In genomic region chr16:68166264-68166663, GRCh38 we compare ENCODE assay signal across 25 cellular contexts.
"Had no signal": no experiment of that assay in that cellular context is flagged by ENCODE, and none has a peak within 500 bp of the region (broad histone marks: within the 10 kb centered on the region; RNA-seq: fewer than 3 reads in every experiment).

No MANE protein-coding gene starts in this region.

- H3K9me3 ChIP-seq: esophagus squamous epithelium, gastrocnemius medialis, testis, vagina had no signal

- DNase-seq: activated CD4-positive, alpha-beta memory T cell treated with anti-CD3 and anti-CD28 coated beads, Interleukin-2, amount 10 ng/mL, durations not matched to agents 7 days and 5 days; activated CD4-positive, alpha-beta T cell treated with anti-CD3 and anti-CD28 coated beads for 48 hours; activated naive CD4-positive, alpha-beta T cell treated with Interleukin-2 at 50 U/mL for 16 hours; activated T-cell treated with anti-CD3 and anti-CD28 coated beads, Interleukin-2, amount 50 U/mL, for 4 hours; cerebellar nuclear complex; endodermal cell; esophagus squamous epithelium; gastrocnemius medialis; head of caudate nucleus; hypothalamus; occipital lobe; stimulated activated CD4-positive, alpha-beta T cell treated with anti-CD3 and anti-CD28 coated beads, Interleukin-15, amount 100 ng/mL, for 24 hours; stimulated activated naive B cell treated with anti-CD40 and anti-IgM and Interleukin-4, amounts not matched to agents 10 μg/mL and 1 μg/mL and 100 μg/mL, for 72 hours; T-cell; testis; trophoblast cell had no signal

- H3K4me1 ChIP-seq: esophagus squamous epithelium, testis, vagina had no signal

- H3K4me2 ChIP-seq: smooth muscle cell had no signal

- H3K4me1 Mint-ChIP-seq: activated CD4-positive, alpha-beta memory T cell treated with anti-CD3 and anti-CD28 coated beads, Interleukin-2, amount 10 ng/mL, durations not matched to agents 7 days and 5 days; memory B cell; neural crest cell; stimulated activated naive B cell treated with anti-CD40 and anti-IgM and Interleukin-4, amounts not matched to agents 10 μg/mL and 1 μg/mL and 100 μg/mL, for 72 hours; WTC11 had no signal

- H3K27me3 ChIP-seq: esophagus squamous epithelium, gastrocnemius medialis, testis, vagina had no signal

- H3K27ac Mint-ChIP-seq: activated CD4-positive, alpha-beta memory T cell treated with anti-CD3 and anti-CD28 coated beads, Interleukin-2, amount 10 ng/mL, durations not matched to agents 7 days and 5 days; activated T-helper 2 cell treated with anti-CD3 and anti-CD28 coated beads, Interferon-gamma antibody, Interleukin-2, Interleukin-4, amounts not matched to agents 10 μg/mL and 5 μg/mL and 100 μg/mL, durations not matched to agents 14 hours and 24 hours and 36 hours; endodermal cell; memory B cell; T-helper 2 cell treated with Interferon-gamma antibody and Interleukin-4, amounts not matched to agents 5 μg/mL and 100 μg/mL, for 36 hours; WTC11 had no signal

- H3K27ac ChIP-seq: coronary artery, esophagus squamous epithelium, testis, vagina had no signal

- H3K27me3 Mint-ChIP-seq: activated CD4-positive, alpha-beta memory T cell treated with anti-CD3 and anti-CD28 coated beads, Interleukin-2, amount 10 ng/mL, durations not matched to agents 7 days and 5 days; memory B cell; stimulated activated naive B cell treated with anti-CD40 and anti-IgM and Interleukin-4, amounts not matched to agents 10 μg/mL and 1 μg/mL and 100 μg/mL, for 72 hours; T-cell had no signal

- H3K4me3 Mint-ChIP-seq: activated CD4-positive, alpha-beta memory T cell treated with anti-CD3 and anti-CD28 coated beads, Interleukin-2, amount 10 ng/mL, durations not matched to agents 7 days and 5 days; activated T-cell treated with anti-CD3 and anti-CD28 coated beads, Interleukin-2, amount 50 U/mL, for 4 hours; endodermal cell; memory B cell; neural crest cell; stimulated activated naive B cell treated with anti-CD40 and anti-IgM and Interleukin-4, amounts not matched to agents 10 μg/mL and 1 μg/mL and 100 μg/mL, for 72 hours; T-cell; T-helper 2 cell treated with Interferon-gamma antibody and Interleukin-4, amounts not matched to agents 5 μg/mL and 100 μg/mL, for 36 hours; WTC11 had no signal

- ATAC-seq: activated T-cell treated with anti-CD3 and anti-CD28 coated beads, Interleukin-2, amount 50 U/mL, for 4 hours; gastrocnemius medialis; sciatic nerve; stimulated activated naive B cell treated with anti-CD40 and anti-IgM and Interleukin-4, amounts not matched to agents 10 μg/mL and 1 μg/mL and 100 μg/mL, for 72 hours; T-cell; WTC11 had no signal

- H3K9me3 Mint-ChIP-seq: activated T-cell treated with anti-CD3 and anti-CD28 coated beads, Interleukin-2, amount 50 U/mL, for 4 hours; activated T-helper 2 cell treated with anti-CD3 and anti-CD28 coated beads, Interferon-gamma antibody, Interleukin-2, Interleukin-4, amounts not matched to agents 10 μg/mL and 5 μg/mL and 100 μg/mL, durations not matched to agents 14 hours and 24 hours and 36 hours; memory B cell; stimulated activated naive B cell treated with anti-CD40 and anti-IgM and Interleukin-4, amounts not matched to agents 10 μg/mL and 1 μg/mL and 100 μg/mL, for 72 hours; T-cell; T-helper 2 cell treated with Interferon-gamma antibody and Interleukin-4, amounts not matched to agents 5 μg/mL and 100 μg/mL, for 36 hours had no signal

- H3K4me3 ChIP-seq: coronary artery, esophagus squamous epithelium, gastrocnemius medialis, smooth muscle cell, testis, vagina had no signal
